In the genomic region with DNA sequence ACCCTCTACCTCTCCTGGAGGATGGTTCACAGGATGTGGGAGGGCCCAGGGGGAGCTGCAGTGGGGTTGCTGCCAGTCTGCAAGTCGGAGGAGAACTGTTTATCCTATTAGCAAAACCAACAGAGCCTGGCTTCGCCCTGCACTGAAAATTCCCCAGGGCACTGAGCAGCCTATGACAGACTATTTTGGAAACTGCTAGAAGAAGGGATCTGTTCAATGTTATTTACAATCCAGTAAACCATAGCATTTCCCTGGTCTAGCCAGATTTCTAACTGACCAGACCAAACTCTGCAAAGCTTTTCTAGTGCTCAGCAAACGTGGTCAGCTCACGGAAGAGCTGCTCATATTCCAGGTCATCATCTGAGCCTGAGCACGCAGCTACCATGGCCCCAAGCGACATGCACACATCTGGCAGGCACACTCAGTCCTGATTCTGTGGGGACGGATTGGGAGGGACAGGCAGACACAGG, we compare ENCODE assay signal across 1 cellular context.
TF ChIP-seq lines count a peak whose summit lies in the region.

No MANE protein-coding gene starts in this region.

TF ChIP-seq in WTC11, 78 proteins besides CTCF, POLR2A, EP300 and RAD21 (continued from another document):
- no peak for TF ChIP-seq ZNF317 (CRISPR knock-in tag; IDR thresholded peaks at IDR 0.05; ENCODE audit: borderline replicate concordance, low read depth)
- no peak for TF ChIP-seq GTF2I (CRISPR knock-in tag; conservative IDR thresholded peaks at IDR 0.05)
